In genomic region chr22:46122511-46122971, GRCh38 we compare ENCODE assay signal across 8 cellular contexts. TPM values are rescaled to one million over a fixed set of nuclear protein-coding genes. Genes with fewer than 3 reads are reported as not detected.
DNase-seq lines count a peak whose midpoint lies in the region; ATAC-seq and TF ChIP-seq lines count a peak whose summit lies in the region.

No MANE protein-coding gene starts in this region.

- POLR2A ChIA-PET in SK-N-SH (lab: Yijun Ruan, JAX), result no interaction called here

- no peak overlapping the region for H3K4me3 ChIP-seq in HAP-1
- no peak overlapping the region; a peak in 2 of 4 replicates for H3K4me3 ChIP-seq in SK-N-SH (ENCODE audit: low read depth in 2 of 2, low read length in 1 of 2)

- TF ChIP-seq RAD21 in SK-N-SH (IDR thresholded peaks at IDR 0.05; ENCODE audit: low read length), result peak; percentile 88

- H3K79me2 ChIP-seq in SK-N-SH (ENCODE audit: insufficient read depth), result no peaks in the 10 kb centered on the region

- intact Hi-C loops in Right ventricle myocardium superior (cut with DNase I), result loop anchor here (5.0 to 10.0 kb wide), 2 partner anchors 175 to 422 kb away; partner anchors contain the start of gene GTSE1

- in situ Hi-C loops in HAP-1 (cut with MboI; ENCODE audit: low sequenced_read_pairs), result loop anchor here (5.0 to 10.0 kb wide), 2 partner anchors 172 to 420 kb away; partner anchors contain the start of gene GTSE1

- no peaks in the 10 kb centered on the region for H3K27me3 ChIP-seq in HAP-1 (ENCODE audit: low read depth)
- H3K27me3 ChIP-seq in SK-N-SH (ENCODE audit: insufficient read depth), result no peaks in the 10 kb centered on the region

- no peaks in the 10 kb centered on the region for H3K36me3 ChIP-seq in HAP-1 (replicated peaks)
- peaks cover 0 to 3% of the 10 kb centered on the region in 2 experiments for H3K36me3 ChIP-seq in SK-N-SH (replicated peaks in 1 of 2; ENCODE audit: control insufficient read depth in 1 of 2, insufficient read depth in 2 of 2, low read length in 1 of 2)

- DNase-seq in AG20443 (ENCODE audit: low spot score) (peak; percentile 89), HAP-1 (ENCODE audit: low spot score in 2 of 2) (peak; percentile 33 to 88), SK-N-SH (peak; percentile 95), Right ventricle myocardium superior (peak; percentile 88), retina (peak; percentile 83)
- DNase-seq in activated naive CD4-positive, alpha-beta T cell treated with anti-CD3 and anti-CD28 coated beads, Interleukin-2, amount 50 U/mL, for 16 hours, result peak; percentile 78

- peak; percentile 75 for ATAC-seq in Right ventricle myocardium superior (ENCODE audit: poor library complexity)
- ATAC-seq in GM21825 (IDR thresholded peaks at IDR 0.05; ENCODE audit: unreplicated experiment), result no peak
- ATAC-seq in HG02798 (IDR thresholded peaks at IDR 0.05; ENCODE audit: poor library complexity, unreplicated experiment), result no peak

- TF ChIP-seq CTCF in SK-N-SH (IDR thresholded peaks at IDR 0.05), result peak; percentile 91

- 20% methylated on average over 1 of the region's 24 CpGs for WGBS in SK-N-SH (ENCODE audit: low lambda C conversion rate)

- H3K9me2 ChIP-seq in SK-N-SH, result no peaks in the 10 kb centered on the region

- CTCF ChIA-PET in SK-N-SH (lab: Yijun Ruan, JAX), result interaction anchor here (0.5 to 5.0 kb wide), 57 partner anchors 8 to 571 kb away, joined by 3 to 69 read pairs (median 5); partner anchors contain the start of genes GTSE1, PPARA, TRMU and TTC38

- no peak overlapping the region for H3K9ac ChIP-seq in SK-N-SH

- H3F3A ChIP-seq in SK-N-SH (replicated peaks; ENCODE audit: insufficient read depth), result peaks cover 30% of the 10 kb centered on the region

- H3K4me1 ChIP-seq in HAP-1, result no peaks in the 10 kb centered on the region
- peaks cover 0 to 29% of the 10 kb centered on the region in 2 experiments; a peak in 1 of 4 replicates for H3K4me1 ChIP-seq in SK-N-SH (ENCODE audit: control insufficient read depth in 1 of 2, insufficient read depth in 2 of 2, low read depth in 1 of 2, low read length in 1 of 2)

- no peak for TF ChIP-seq EP300 in SK-N-SH (IDR thresholded peaks at IDR 0.05; ENCODE audit: borderline replicate concordance in 1 of 2, low read depth in 1 of 2, low read length in 1 of 2)

- peaks cover 23% of the 10 kb centered on the region for H4K20me1 ChIP-seq in SK-N-SH (ENCODE audit: insufficient read depth)

- H2AFZ ChIP-seq in SK-N-SH (ENCODE audit: low read depth), result no peak overlapping the region

- H3K9me3 ChIP-seq in HAP-1 (no peaks in the 10 kb centered on the region), SK-N-SH (no peaks in the 10 kb centered on the region)

- H3K27ac ChIP-seq in SK-N-SH (ENCODE audit: low read depth in 2 of 2, low read length in 1 of 2), result no peak overlapping the region

- H3K4me2 ChIP-seq in SK-N-SH, result no peak overlapping the region

TF ChIP-seq in SK-N-SH, 30 proteins besides CTCF, POLR2A, EP300 and RAD21 (continues in another document):
- TF ChIP-seq SMC3 (IDR thresholded peaks at IDR 0.05; ENCODE audit: low read depth, low read length) (peak; percentile 93), FOXJ3 (CRISPR knock-in tag; IDR thresholded peaks at IDR 0.05) (no peak), GATA2 (CRISPR knock-in tag; IDR thresholded peaks at IDR 0.05) (no peak), NRF1 (IDR thresholded peaks at IDR 0.05; ENCODE audit: low read depth, low read length) (no peak), ZBTB33 (IDR thresholded peaks at IDR 0.05; ENCODE audit: borderline replicate concordance, low read depth) (no peak), USF1 (IDR thresholded peaks at IDR 0.05; ENCODE audit: borderline replicate concordance, low read depth) (peak; percentile 70; the same call in 1 of the 2 replicates), EZH2phosphoT487 (IDR thresholded peaks at IDR 0.05; ENCODE audit: borderline replicate concordance, low read depth) (no peak), IRF3 (IDR thresholded peaks at IDR 0.05; ENCODE audit: low read depth, low read length) (no peak), ELF1 (IDR thresholded peaks at IDR 0.05) (no peak), YY1 (IDR thresholded peaks at IDR 0.05; ENCODE audit: low read depth) (no peak), SIN3A (IDR thresholded peaks at IDR 0.05; ENCODE audit: borderline replicate concordance, low read depth, low read length) (peak; percentile 48; the same call in 1 of the 2 replicates), NFIC (IDR thresholded peaks at IDR 0.05; ENCODE audit: borderline replicate concordance) (no peak), REST (IDR thresholded peaks at IDR 0.05; ENCODE audit: low read depth, low read length) (no peak), PBX3 (IDR thresholded peaks at IDR 0.05) (no peak), USF2 (IDR thresholded peaks at IDR 0.05; ENCODE audit: borderline replicate concordance, low read depth, low read length) (0 out of 2 replicates have a peak, but pooled peaks have one; percentile 20)

RNA-seq across cellular contexts. Expression of gene PPARA, which starts 27.8 kb away (rescaled TPM):
- 4.5 TPM in 2 replicates for polyA plus RNA-seq in SK-N-SH (2012; rRNA removed)
- polyA plus RNA-seq in SK-N-SH (2012; cell fraction: cytosol; rRNA removed), result 4.1 and 4.4 TPM in 2 replicates
- 5.8 and 6.8 TPM in 2 replicates for polyA plus RNA-seq in SK-N-SH (2012; cell fraction: nucleus; rRNA removed)
- 66.1 TPM for total RNA-seq in Right ventricle myocardium superior
